In genomic region chr21:33266784-33267135, GRCh38 we compare ENCODE assay signal across 2 cellular contexts.
A peak's percentile ranks its signal among the peaks of the same experiment; 100 is the strongest.
TF ChIP-seq lines count a peak whose summit lies in the region.

No MANE protein-coding gene starts in this region.

TF ChIP-seq in K562, 482 proteins besides CTCF, POLR2A, EP300 and RAD21 (continues in another document):
- TF ChIP-seq UBTF (IDR thresholded peaks at IDR 0.05; ENCODE audit: borderline replicate concordance in 1 of 2, low read depth in 2 of 2, low read length in 2 of 2) (peak in 1 of 2 experiments; percentile 16; a peak in 1 of 4 replicates), ZBTB43 (CRISPR knock-in tag; IDR thresholded peaks at IDR 0.05) (no peak), KLF6 (CRISPR knock-in tag; IDR thresholded peaks at IDR 0.05; ENCODE audit: borderline replicate concordance) (no peak), THAP7 (CRISPR knock-in tag; IDR thresholded peaks at IDR 0.05) (no peak), ETV1 (tag; conservative IDR thresholded peaks at IDR 0.05; ENCODE audit: low read depth) (peak; percentile 40; the same call in 1 of the 2 replicates), SIN3A (IDR thresholded peaks at IDR 0.05; ENCODE audit: borderline replicate concordance in 2 of 2, control insufficient read depth in 1 of 2, low read depth in 2 of 2, low read length in 2 of 2) (0 out of 4 replicates have a peak, but pooled peaks of 1 of the 2 experiments have one; percentile 28), XRCC4 (IDR thresholded peaks at IDR 0.05; ENCODE audit: extremely low read depth, insufficient read depth, insufficient read length) (no peak), CCAR2 (IDR thresholded peaks at IDR 0.05; ENCODE audit: low read depth, low read length) (no peak), PTRF (tag; IDR thresholded peaks at IDR 0.05) (no peak), ELF1 (tag; IDR thresholded peaks at IDR 0.05) (peak; percentile 43; the same call in 1 of the 2 replicates), GTF3C2 (IDR thresholded peaks at IDR 0.05; ENCODE audit: borderline replicate concordance, extremely low read depth, insufficient read length) (no peak), CTCFL (IDR thresholded peaks at IDR 0.05; ENCODE audit: borderline replicate concordance, insufficient read depth, low read depth, low read length, poor library complexity, severe bottlenecking) (no peak), FOSL1 (tag; conservative IDR thresholded peaks at IDR 0.05) (no peak)

TF ChIP-seq in HepG2, 621 proteins besides CTCF, POLR2A, EP300 and RAD21:
- TF ChIP-seq SETDB1 (CRISPR knock-in tag; IDR thresholded peaks at IDR 0.05; ENCODE audit: borderline replicate concordance) (no peak), ZNF784 (CRISPR knock-in tag; IDR thresholded peaks at IDR 0.05; ENCODE audit: borderline replicate concordance) (no peak), HOXA3 (CRISPR knock-in tag; IDR thresholded peaks at IDR 0.05) (no peak), SRY (CRISPR knock-in tag; IDR thresholded peaks at IDR 0.05) (no peak), ZNF776 (CRISPR knock-in tag; IDR thresholded peaks at IDR 0.05) (no peak), KDM4B (CRISPR knock-in tag; IDR thresholded peaks at IDR 0.05) (no peak), ZNF138 (CRISPR knock-in tag; IDR thresholded peaks at IDR 0.05; ENCODE audit: low read depth) (no peak), GABPA (IDR thresholded peaks at IDR 0.05; ENCODE audit: low read depth, low read length) (no peak), GABPA (CRISPR knock-in tag; IDR thresholded peaks at IDR 0.05; ENCODE audit: low read depth) (0 out of 2 replicates have a peak, but pooled peaks have one; percentile 17), TFDP2 (CRISPR knock-in tag; IDR thresholded peaks at IDR 0.05) (no peak), IKZF1 (IDR thresholded peaks at IDR 0.05) (no peak), ZNF782 (CRISPR knock-in tag; IDR thresholded peaks at IDR 0.05; ENCODE audit: borderline replicate concordance) (peak; percentile 7; the same call in 1 of the 2 replicates), AFF4 (CRISPR knock-in tag; IDR thresholded peaks at IDR 0.05) (no peak), STAT6 (CRISPR knock-in tag; IDR thresholded peaks at IDR 0.05; ENCODE audit: borderline replicate concordance) (no peak), NFKB2 (CRISPR knock-in tag; IDR thresholded peaks at IDR 0.05; ENCODE audit: borderline replicate concordance) (no peak), ATM (IDR thresholded peaks at IDR 0.05; ENCODE audit: borderline replicate concordance) (no peak), ZNF292 (CRISPR knock-in tag; IDR thresholded peaks at IDR 0.05; ENCODE audit: borderline replicate concordance, low read depth) (peak; percentile 3; the same call in 1 of the 2 replicates), GTF3A (CRISPR knock-in tag; conservative IDR thresholded peaks at IDR 0.05) (no peak), FOXC1 (CRISPR knock-in tag; IDR thresholded peaks at IDR 0.05; ENCODE audit: borderline replicate concordance) (0 out of 2 replicates have a peak, but pooled peaks have one; percentile 13), SNAPC4 (CRISPR knock-in tag; IDR thresholded peaks at IDR 0.05) (no peak), NR3C1 (CRISPR knock-in tag; IDR thresholded peaks at IDR 0.05) (no peak)
TF ChIP-seq in HepG2: peak in this region for 4.
